In the genomic region with DNA sequence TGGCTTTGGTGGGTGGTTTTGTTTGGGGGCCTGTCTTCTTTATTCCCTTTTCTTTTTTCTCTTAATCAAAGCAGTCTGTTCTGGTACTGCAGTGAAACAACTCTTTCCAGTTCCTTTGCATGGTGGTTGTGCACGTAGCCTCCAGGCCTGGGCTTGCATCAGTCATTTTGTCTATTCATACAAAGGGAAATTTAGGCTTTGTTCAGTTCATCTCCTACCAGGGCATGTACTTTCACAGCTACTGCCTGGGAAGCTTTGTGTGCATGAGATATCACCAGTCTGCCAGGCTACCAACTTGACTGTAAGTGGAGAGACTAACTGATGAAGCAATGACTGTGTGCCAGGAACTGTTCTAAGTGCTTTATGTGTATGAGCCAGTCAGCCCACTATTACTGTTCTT, we compare ENCODE assay signal across 12 cellular contexts. TPM values are rescaled to one million over a fixed set of nuclear protein-coding genes. Genes with fewer than 3 reads are reported as not detected.
A peak's percentile ranks its signal among the peaks of the same experiment; 100 is the strongest.
DNase-seq lines count a peak whose midpoint lies in the region; ATAC-seq, FAIRE-seq and TF ChIP-seq lines count a peak whose summit lies in the region.
"Had no signal": no experiment of that assay in that cellular context is flagged by ENCODE, and none has a peak within 500 bp of the region (broad histone marks: within the 10 kb centered on the region; RNA-seq: fewer than 3 reads in every experiment).

No MANE protein-coding gene starts in this region.

- H3K36me3 ChIP-seq in OCI-LY3 (replicated peaks; ENCODE audit: low read depth, low read length) (no peaks in the 10 kb centered on the region), WERI-Rb-1 (no peaks in the 10 kb centered on the region), Caco-2 (ENCODE audit: control insufficient read depth, insufficient read depth, low read length) (peaks cover 1% of the 10 kb centered on the region; the same call in 1 of the 2 replicates)

- BruUV-seq in Caco-2 (replicated peaks; lab: Mats Ljungman, UMichigan), result no TSS peak

- no peak for ATAC-seq in GM21515 (IDR thresholded peaks at IDR 0.05; ENCODE audit: unreplicated experiment)
- ATAC-seq: stimulated activated naive B cell treated with anti-CD40 and anti-IgM and Interleukin-4, amounts not matched to agents 10 μg/mL and 1 μg/mL and 100 μg/mL, for 72 hours had no signal

- no peak for TF ChIP-seq POLR2A in GM12891 (IDR thresholded peaks at IDR 0.05; ENCODE audit: low read depth, low read length)

- H3K9me3 ChIP-seq in OCI-LY3 (ENCODE audit: insufficient read depth, low read length) (no peaks in the 10 kb centered on the region), WERI-Rb-1 (ENCODE audit: severe bottlenecking) (no peaks in the 10 kb centered on the region), Caco-2 (no peaks in the 10 kb centered on the region)

- H3K4me3 ChIP-seq in OCI-LY3 (ENCODE audit: low read length) (no peak overlapping the region), epithelial cell of esophagus (ENCODE audit: low read length) (no peak overlapping the region), WERI-Rb-1 (ENCODE audit: low read depth, low read length) (no peak overlapping the region), Caco-2 (ENCODE audit: low read depth, low read length) (no peak overlapping the region)

- H3K27me3 ChIP-seq in OCI-LY3 (ENCODE audit: low read depth, low read length) (no peaks in the 10 kb centered on the region), WERI-Rb-1 (ENCODE audit: insufficient read depth, low read depth, severe bottlenecking) (no peaks in the 10 kb centered on the region), Caco-2 (replicated peaks; ENCODE audit: control insufficient read depth, insufficient read depth, low read length) (no peaks in the 10 kb centered on the region)

- TF ChIP-seq CTCF in OCI-LY3 (IDR thresholded peaks at IDR 0.05; ENCODE audit: low read depth, low read length) (no peak), epithelial cell of esophagus (IDR thresholded peaks at IDR 0.05; ENCODE audit: insufficient read depth, low read depth, low read length, missing control alignments) (no peak), neural crest cell (conservative IDR thresholded peaks at IDR 0.05) (no peak), WERI-Rb-1 (IDR thresholded peaks at IDR 0.05; ENCODE audit: low read depth, low read length) (no peak), Caco-2 (IDR thresholded peaks at IDR 0.05; ENCODE audit: insufficient read depth in 1 of 2, low read depth in 1 of 2, low read length in 1 of 2, severe bottlenecking in 1 of 2, unreplicated experiment in 1 of 2) (no peak)

- peaks cover 25% of the 10 kb centered on the region; the same call in 1 of the 2 replicates for H4K20me1 ChIP-seq in OCI-LY3 (ENCODE audit: insufficient read depth, low read length)

- H3K9ac ChIP-seq in OCI-LY3 (ENCODE audit: low read length), result no peak overlapping the region

- H3K4me1 ChIP-seq in OCI-LY3 (ENCODE audit: low read length) (peaks cover 32% of the 10 kb centered on the region), Caco-2 (peaks cover 39% of the 10 kb centered on the region)

- intact Hi-C loops in Caco-2 (cut with micrococcal nuclease; ENCODE audit: unreplicated experiment), result no loop called here

- H3K27ac ChIP-seq in OCI-LY3 (ENCODE audit: low read length), result no peak overlapping the region
- no peak overlapping the region for H3K27ac ChIP-seq in WERI-Rb-1

- H3K4me2 ChIP-seq in OCI-LY3 (ENCODE audit: low read length), result peak overlapping the region; percentile 3

- DNase-seq in GM12891 (ENCODE audit: insufficient read length, low spot score), result no peak
- peak; percentile 85 for DNase-seq in epithelial cell of esophagus (ENCODE audit: low read depth)
- no peak for DNase-seq in neural crest cell (ENCODE audit: low read depth, low spot score)
- no peak for DNase-seq in WERI-Rb-1
- DNase-seq in iPS-NIHi11 (ENCODE audit: low spot score), result no peak
- DNase-seq in Caco-2, result no peak
- DNase-seq: activated CD8-positive, alpha-beta memory T cell treated with anti-CD3 and anti-CD28 coated beads for 24 hours; DMS 273 treated with DMSO at 0.1 percent for 48 hours; NCI-H2081 treated with DMSO at 0.1 percent for 48 hours; stimulated activated naive B cell treated with anti-CD40 and anti-IgM and Interleukin-4, amounts not matched to agents 10 μg/mL and 1 μg/mL and 100 μg/mL, for 72 hours had no signal

- no peaks in the 10 kb centered on the region for H3K27me3 Mint-ChIP-seq in neural crest cell (ENCODE audit: low read depth)
- H3K27me3 Mint-ChIP-seq in Caco-2 (ENCODE audit: insufficient read depth, unreplicated experiment), result no peaks in the 10 kb centered on the region

- POLR2A ChIA-PET in Caco-2 (lab: Charles Lee), result interaction anchor here (1.4 kb wide), 1 partner anchor 9 kb away, joined by 3 read pairs; a partner anchor contains a TSS

- no peaks in the 10 kb centered on the region for H3K79me2 ChIP-seq in OCI-LY3 (ENCODE audit: low read length)

- peak; percentile 5 for FAIRE-seq in GM12891 (lab: Jason Lieb, UNC)

- H3K4me3 Mint-ChIP-seq in neural crest cell (peak overlapping the region; percentile 25), Caco-2 (ENCODE audit: unreplicated experiment) (no peak overlapping the region)
- H3K4me3 Mint-ChIP-seq: stimulated activated naive B cell treated with anti-CD40 and anti-IgM and Interleukin-4, amounts not matched to agents 10 μg/mL and 1 μg/mL and 100 μg/mL, for 72 hours had no signal

- H3K36me3 Mint-ChIP-seq in neural crest cell (ENCODE audit: low read depth), result peaks cover 6% of the 10 kb centered on the region
- peaks cover 26% of the 10 kb centered on the region for H3K36me3 Mint-ChIP-seq in Caco-2 (ENCODE audit: insufficient read depth, unreplicated experiment)

- H3K4me1 Mint-ChIP-seq in neural crest cell (peaks cover 69% of the 10 kb centered on the region), Caco-2 (ENCODE audit: low read depth, unreplicated experiment) (peaks cover 38% of the 10 kb centered on the region)

- H3K9me3 Mint-ChIP-seq in neural crest cell (no peaks in the 10 kb centered on the region), Caco-2 (ENCODE audit: unreplicated experiment) (no peaks in the 10 kb centered on the region)

- H3K27ac Mint-ChIP-seq in neural crest cell (ENCODE audit: unreplicated experiment), result peak overlapping the region; percentile 76
- H3K27ac Mint-ChIP-seq in Caco-2 (ENCODE audit: unreplicated experiment), result no peak overlapping the region
- H3K27ac Mint-ChIP-seq: stimulated activated naive B cell treated with anti-CD40 and anti-IgM and Interleukin-4, amounts not matched to agents 10 μg/mL and 1 μg/mL and 100 μg/mL, for 72 hours had no signal

- no peak overlapping the region for H2AFZ ChIP-seq in OCI-LY3 (ENCODE audit: low read depth, low read length)

- CTCF ChIA-PET in Caco-2 (lab: Charles Lee), result interaction anchor here (0.9 kb wide), 1 partner anchor 362 kb away, joined by 3 read pairs; no protein-coding TSS in a partner anchor

TF ChIP-seq in GM12891, 5 proteins besides CTCF, POLR2A, EP300 and RAD21:
- TF ChIP-seq PAX5 (IDR thresholded peaks at IDR 0.05; ENCODE audit: insufficient read depth, low read length, severe bottlenecking), result no peak
- TF ChIP-seq TAF1 (IDR thresholded peaks at IDR 0.05; ENCODE audit: low read depth, low read length), result no peak
- no peak for TF ChIP-seq SPI1 (IDR thresholded peaks at IDR 0.05; ENCODE audit: low read depth, low read length)
- no peak for TF ChIP-seq POU2F2 (IDR thresholded peaks at IDR 0.05; ENCODE audit: low read depth, low read length)
- no peak for TF ChIP-seq POLR2AphosphoS5 (IDR thresholded peaks at IDR 0.05; ENCODE audit: low read depth, low read length)

RNA-seq across cellular contexts. Expression of a gene that starts 8.5 kb away (rescaled TPM):
- polyA plus RNA-seq in GM12891 (2012; ENCODE audit: low read depth, missing spikeins), result 0.54 TPM
- total RNA-seq in neural crest cell (105 and 106 TPM in 2 replicates), Caco-2 (2022) (62.0 and 62.3 TPM in 2 replicates)
